20 cellular contexts compared by ENCODE assay signal in the genomic region with DNA sequence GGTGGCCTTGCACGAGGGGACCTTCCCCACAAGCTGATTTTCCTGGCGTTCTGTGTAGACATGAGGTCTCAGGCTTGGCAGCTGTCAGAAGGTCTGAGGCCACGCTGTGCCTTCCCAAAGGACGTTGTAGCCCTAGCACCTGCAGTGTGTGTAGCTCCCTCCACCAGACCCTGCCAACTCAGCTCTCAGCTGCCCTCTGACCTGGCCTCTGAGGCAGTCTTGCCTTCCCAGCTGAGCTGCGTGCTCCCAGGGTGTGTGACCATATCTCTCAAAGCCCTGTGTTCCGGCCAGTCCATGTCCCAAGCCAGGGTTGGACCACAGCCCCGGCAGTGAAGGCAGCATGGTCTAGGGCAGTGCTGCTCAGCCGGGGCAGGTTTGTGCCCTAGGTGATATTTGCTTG.
DNase-seq lines count a peak whose midpoint lies in the region; ATAC-seq lines count a peak whose summit lies in the region.
"Had no signal": no experiment of that assay in that cellular context is flagged by ENCODE, and none has a peak within 500 bp of the region (broad histone marks: within the 10 kb centered on the region; RNA-seq: fewer than 3 reads in every experiment).

No MANE protein-coding gene starts in this region.

- no peak overlapping the region for H3K4me3 ChIP-seq in right cardiac atrium (ENCODE audit: low read length)
- no peak overlapping the region for H3K4me3 ChIP-seq in skeletal muscle satellite cell (ENCODE audit: low read length)
- H3K4me3 ChIP-seq in aorta (ENCODE audit: low read length in 2 of 2): no peak overlapping the region
- H3K4me3 ChIP-seq: body of pancreas, thyroid gland had no signal

- ATAC-seq in Right ventricle myocardium inferior (peak; percentile 37), right cardiac atrium (peak; percentile 34 to 65), aorta (ENCODE audit: low FRiP score) (peak; percentile 21)
- ATAC-seq: body of pancreas, HCT116, left colon had no signal

- no peak overlapping the region for H3K4me2 ChIP-seq in skeletal muscle satellite cell (ENCODE audit: low read length)

- no peaks in the 10 kb centered on the region for H3K9me3 ChIP-seq in right cardiac atrium (ENCODE audit: control insufficient read depth, low read length)
- no peaks in the 10 kb centered on the region for H3K9me3 ChIP-seq in skeletal muscle satellite cell (replicated peaks; ENCODE audit: low read length)
- H3K9me3 ChIP-seq in aorta (ENCODE audit: control insufficient read depth, low read length): no peaks in the 10 kb centered on the region
- H3K9me3 ChIP-seq: body of pancreas, thyroid gland had no signal

- no peak for DNase-seq in Right ventricle myocardium inferior (ENCODE audit: missing footprints)
- DNase-seq in cardiac septum (ENCODE audit: low spot score): no peak
- peak; percentile 36 to 84 (median 76) for DNase-seq in right cardiac atrium
- DNase-seq in aorta: peak; percentile 60 to 70
- DNase-seq in stimulated activated CD4-positive, alpha-beta T cell treated with anti-CD3 and anti-CD28 coated beads, Interleukin-2, amount 100 ng/mL, for 48 hours: no peak
- no peak for DNase-seq in EL
- no peak for DNase-seq in NCI-H2171 (lab: John Stamatoyannopoulos, UW)
- DNase-seq: activated CD4-positive, alpha-beta T cell treated with anti-CD3 and anti-CD28 coated beads, Interleukin-2, amount 10 ng/mL, durations not matched to agents 24 days and 14 days; activated naive CD4-positive, alpha-beta T cell treated with anti-CD3 and anti-CD28 coated beads for 36 hours; body of pancreas; C1 segment of cervical spinal cord; left colon; naive B cell; NCI-H187; NCI-H446 treated with DMSO at 0.1 percent for 48 hours; T-helper 9 cell; thyroid gland had no signal

- peak overlapping the region; percentile 24 for H3K9ac ChIP-seq in skeletal muscle satellite cell (ENCODE audit: low read depth, low read length)

- 47% methylated on average over 8 of the region's 8 CpGs for WGBS in right cardiac atrium
- WGBS in aorta, 2 donors: 6 to 9% methylated on average over 8 of the region's 8 CpGs

- intact Hi-C loops in Right ventricle myocardium inferior (cut with DNase I): no loop called here
- intact Hi-C loops in cardiac septum (cut with DNase I): no loop called here
- intact Hi-C loops in right cardiac atrium (cut with DNase I): no loop called here
- intact Hi-C loops in aorta (cut with DNase I): no loop called here

- no peaks in the 10 kb centered on the region for H3K36me3 ChIP-seq in skeletal muscle satellite cell (ENCODE audit: insufficient read depth, low read length)
- peaks cover 0 to 6% of the 10 kb centered on the region in 2 donors for H3K36me3 ChIP-seq in aorta (ENCODE audit: control insufficient read depth in 1 of 2, insufficient read depth in 2 of 2, low read length in 1 of 2)
- H3K36me3 ChIP-seq: thyroid gland had no signal

- H3K4me1 ChIP-seq in right cardiac atrium (ENCODE audit: control insufficient read depth, insufficient read depth, low read length) (peaks cover 23% of the 10 kb centered on the region), skeletal muscle satellite cell (ENCODE audit: control insufficient read depth, insufficient read depth, low read length) (peaks cover 46% of the 10 kb centered on the region), aorta (ENCODE audit: control insufficient read depth in 1 of 2, insufficient read depth in 2 of 2, low read length in 2 of 2) (peaks cover 0 to 8% of the 10 kb centered on the region in 2 donors)
- H3K4me1 ChIP-seq: body of pancreas had no signal

- H3K27me3 ChIP-seq in right cardiac atrium (ENCODE audit: control insufficient read depth, insufficient read depth) (no peaks in the 10 kb centered on the region), skeletal muscle satellite cell (ENCODE audit: control insufficient read depth, insufficient read depth, low read length) (no peaks in the 10 kb centered on the region), aorta (ENCODE audit: control insufficient read depth in 1 of 2, insufficient read depth in 2 of 2, low read length in 1 of 2) (no peaks in the 10 kb centered on the region)
- H3K27me3 ChIP-seq: body of pancreas, thyroid gland had no signal

- H3K27ac ChIP-seq in right cardiac atrium (ENCODE audit: low read length): peak overlapping the region; percentile 94
- H3K27ac ChIP-seq in aorta (ENCODE audit: low read depth in 1 of 2, low read length in 2 of 2): peak overlapping the region; percentile 98 to 99
- H3K27ac ChIP-seq: 22Rv1, body of pancreas had no signal

Comparison
In these comparisons a context has a peak if more than half of its experiments do, and no peak if none do; other contexts are left out.
1. DNase-seq: peak in right cardiac atrium (3 of 3) and aorta (2 of 2); none in Right ventricle myocardium inferior (single experiment), cardiac septum (single experiment), stimulated activated CD4-positive, alpha-beta T cell treated with anti-CD3 and anti-CD28 coated beads, Interleukin-2, amount 100 ng/mL, for 48 hours (0 of 2), EL (single experiment) and NCI-H2171 (single experiment).
2. Peak in every context shown above with its lines, with median percentiles within 50 percentile points of each other: ATAC-seq.